ENCODE assay signal across 1 cellular context in genomic region chr2:81495556-81495955, GRCh38.
TF ChIP-seq lines count a peak whose summit lies in the region.

No MANE protein-coding gene starts in this region.

TF ChIP-seq in H1, 55 proteins besides CTCF, POLR2A, EP300 and RAD21 (continued from another document):
- TF ChIP-seq TCF12 (IDR thresholded peaks at IDR 0.05; ENCODE audit: low read depth, low read length) (no peak), TAF7 (optimal IDR thresholded peaks at IDR 0.05; ENCODE audit: borderline replicate concordance, low read depth, low read length) (no peak), TEAD4 (IDR thresholded peaks at IDR 0.05; ENCODE audit: low read depth, low read length) (no peak), BACH1 (IDR thresholded peaks at IDR 0.05; ENCODE audit: low read length) (no peak)
